In genomic region chr11:19871531-19871930, GRCh38 we compare ENCODE assay signal across 17 cellular contexts.
A peak's percentile ranks its signal among the peaks of the same experiment; 100 is the strongest.
DNase-seq lines count a peak whose midpoint lies in the region; ATAC-seq and TF ChIP-seq lines count a peak whose summit lies in the region.
"Had no signal": no experiment of that assay in that cellular context is flagged by ENCODE, and none has a peak within 500 bp of the region (broad histone marks: within the 10 kb centered on the region; RNA-seq: fewer than 3 reads in every experiment).

No MANE protein-coding gene starts in this region.

- no peak overlapping the region for H2BK15ac ChIP-seq in neuronal stem cell (ENCODE audit: low read length)

- H2BK120ac ChIP-seq in neuronal stem cell (ENCODE audit: low read depth, low read length) = no peak overlapping the region

- H3K4me1 ChIP-seq in left ventricle myocardium inferior (peaks cover 56% of the 10 kb centered on the region), neuronal stem cell (ENCODE audit: control insufficient read depth in 2 of 2, insufficient read depth in 1 of 2, low read depth in 1 of 2, low read length in 2 of 2) (peaks cover 21 to 25% of the 10 kb centered on the region in 2 donors), foreskin keratinocyte (no peaks in the 10 kb centered on the region)
- H3K4me1 ChIP-seq: BLaER1 treated with 17β-estradiol and CSF1 and Interleukin-3, amounts not matched to agents 10 nM and 100 nM had no signal

- no peaks in the 10 kb centered on the region for H3K79me1 ChIP-seq in neuronal stem cell (ENCODE audit: low read depth, low read length)

- H3K9me3 ChIP-seq in left ventricle myocardium inferior (replicated peaks) (no peaks in the 10 kb centered on the region), neuronal stem cell (replicated peaks in 1 of 2; ENCODE audit: control insufficient read depth in 2 of 2, insufficient read depth in 1 of 2, low read depth in 1 of 2, low read length in 2 of 2) (no peaks in the 10 kb centered on the region)
- H3K9me3 ChIP-seq: BLaER1 treated with 17β-estradiol and CSF1 and Interleukin-3, amounts not matched to agents 10 nM and 100 nM had no signal

- no CpG with 5 or more reads among the region's 8 CpGs for WGBS in neuronal stem cell (ENCODE audit: extremely low coverage in 2 of 2, insufficient read length in 2 of 2, insufficient replicate concordance in 1 of 2), 2 donors

- TF ChIP-seq CTCF in left ventricle myocardium inferior (IDR thresholded peaks at IDR 0.05; ENCODE audit: borderline replicate concordance) (no peak), foreskin keratinocyte (conservative IDR thresholded peaks at IDR 0.05) (no peak)

- H3K4me3 ChIP-seq in left ventricle myocardium inferior = no peak overlapping the region
- H3K4me3 ChIP-seq in neuronal stem cell (ENCODE audit: low read length in 2 of 2) = no peak overlapping the region
- H3K4me3 ChIP-seq: BLaER1 treated with 17β-estradiol and CSF1 and Interleukin-3, amounts not matched to agents 10 nM and 100 nM; GM12878; GM23248 had no signal

- H2AFZ ChIP-seq in neuronal stem cell (ENCODE audit: low read length) = no peak overlapping the region
- H2AFZ ChIP-seq: GM23248 had no signal

- H3K36me3 ChIP-seq in left ventricle myocardium inferior = no peaks in the 10 kb centered on the region
- peaks cover 0 to 8% of the 10 kb centered on the region in 2 donors for H3K36me3 ChIP-seq in neuronal stem cell (replicated peaks in 1 of 2; ENCODE audit: control insufficient read depth in 2 of 2, insufficient read depth in 2 of 2, low read length in 2 of 2)
- H3K36me3 ChIP-seq: BLaER1 treated with 17β-estradiol and CSF1 and Interleukin-3, amounts not matched to agents 10 nM and 100 nM had no signal

- H3K23ac ChIP-seq in neuronal stem cell (ENCODE audit: low read depth, low read length, poor library complexity) = no peak overlapping the region

- no peak overlapping the region for H4K8ac ChIP-seq in neuronal stem cell (ENCODE audit: low read depth, low read length)

- no peak overlapping the region for H2AK5ac ChIP-seq in neuronal stem cell (ENCODE audit: low read depth, low read length)

- H3K27ac ChIP-seq in left ventricle myocardium inferior (replicated peaks) = peak overlapping the region; percentile 70
- peak overlapping the region; percentile 6 for H3K27ac ChIP-seq in layer of hippocampus (ENCODE audit: low read depth, low read length)
- no peak overlapping the region for H3K27ac ChIP-seq in neuronal stem cell (replicated peaks; ENCODE audit: low read length)
- no peak overlapping the region for H3K27ac ChIP-seq in foreskin keratinocyte
- H3K27ac ChIP-seq: BLaER1 treated with 17β-estradiol and CSF1 and Interleukin-3, amounts not matched to agents 10 nM and 100 nM; GM23248 had no signal

- H3K4ac ChIP-seq in neuronal stem cell (ENCODE audit: low read length) = no peak overlapping the region

- intact Hi-C loops in left ventricle myocardium inferior (cut with micrococcal nuclease) (no loop called here), cardiac septum (cut with DNase I) (no loop called here)

- ATAC-seq in GM21825 (IDR thresholded peaks at IDR 0.05; ENCODE audit: unreplicated experiment) (no peak), foreskin keratinocyte (no peak)
- ATAC-seq: CD8-positive, alpha-beta T cell; GM12878; HepG2 had no signal

- peak overlapping the region; percentile 2 for H3K18ac ChIP-seq in neuronal stem cell (ENCODE audit: low read length)

- H3K27me3 ChIP-seq in left ventricle myocardium inferior (ENCODE audit: low read depth) = no peaks in the 10 kb centered on the region
- H3K27me3 ChIP-seq in layer of hippocampus (ENCODE audit: control insufficient read depth, insufficient read depth, low read length) = no peaks in the 10 kb centered on the region
- no peaks in the 10 kb centered on the region for H3K27me3 ChIP-seq in neuronal stem cell (ENCODE audit: control insufficient read depth in 3 of 3, insufficient read depth in 3 of 3, low read depth in 1 of 3, low read length in 3 of 3)
- H3K27me3 ChIP-seq in foreskin keratinocyte = peaks cover 16% of the 10 kb centered on the region
- H3K27me3 ChIP-seq: BLaER1 treated with 17β-estradiol and CSF1 and Interleukin-3, amounts not matched to agents 10 nM and 100 nM had no signal

- no peak overlapping the region for H3K9ac ChIP-seq in neuronal stem cell (ENCODE audit: low read depth, low read length, poor library complexity)
- H3K9ac ChIP-seq: BLaER1 treated with 17β-estradiol and CSF1 and Interleukin-3, amounts not matched to agents 10 nM and 100 nM; GM23248 had no signal

- no peak overlapping the region for H3K14ac ChIP-seq in neuronal stem cell (ENCODE audit: low read length)

- peak overlapping the region; percentile 40 for H2BK5ac ChIP-seq in neuronal stem cell (ENCODE audit: low read length)

- H4K91ac ChIP-seq in neuronal stem cell (ENCODE audit: low read depth, low read length, poor library complexity) = no peak overlapping the region

- H3K4me2 ChIP-seq in neuronal stem cell (ENCODE audit: insufficient read depth, low read length, poor library complexity, severe bottlenecking) = no peak overlapping the region
- H3K4me2 ChIP-seq: BLaER1 treated with 17β-estradiol and CSF1 and Interleukin-3, amounts not matched to agents 10 nM and 100 nM had no signal

- DNase-seq in left ventricle myocardium inferior = no peak
- no peak for DNase-seq in cardiac septum (ENCODE audit: low spot score)
- peak; percentile 84 for DNase-seq in cerebellar cortex (ENCODE audit: low spot score)
- no peak for DNase-seq in neuronal stem cell (ENCODE audit: low spot score)
- DNase-seq in NCI-H1694 treated with DMSO at 0.1 percent for 48 hours (lab: John Stamatoyannopoulos, UW) = no peak
- DNase-seq in foreskin keratinocyte = no peak
- DNase-seq: 8988T; Calu3; CD8-positive, alpha-beta T cell; DMS79 treated with DMSO at 0.1 percent for 48 hours; GM23248; H7 had no signal

- H2BK12ac ChIP-seq in neuronal stem cell (ENCODE audit: low read length) = no peak overlapping the region

Comparison
In these comparisons a context has a peak if more than half of its experiments do, and no peak if none do; other contexts are left out.
1. H3K27ac ChIP-seq: peak in left ventricle myocardium inferior (single experiment) and layer of hippocampus (single experiment); none in neuronal stem cell (single experiment) and foreskin keratinocyte (single experiment).